In genomic region chr17:38559025-38559879, GRCh38 we compare ENCODE assay signal across 8 cellular contexts. TPM values are rescaled to one million over a fixed set of nuclear protein-coding genes. Genes with fewer than 3 reads are reported as not detected.
A peak's percentile ranks its signal among the peaks of the same experiment; 100 is the strongest.
DNase-seq lines count a peak whose midpoint lies in the region; ATAC-seq and TF ChIP-seq lines count a peak whose summit lies in the region.

No MANE protein-coding gene starts in this region.

- H3K27ac ChIP-seq in endodermal cell (ENCODE audit: low read depth, low read length) = no peak overlapping the region
- no peak overlapping the region for H3K27ac ChIP-seq in muscle layer of duodenum (ENCODE audit: low read length)

- peak; percentile 65 for TF ChIP-seq CTCF in endodermal cell (conservative IDR thresholded peaks at IDR 0.05)

- DNase-seq in HPDE6-E6E7 (ENCODE audit: extremely low spot score) (peak; percentile 93), NCI-H82 treated with DMSO at 0.1 percent for 48 hours (lab: John Stamatoyannopoulos, UW; ENCODE audit: unreplicated experiment) (peak; percentile 89), endodermal cell (peak; percentile 99)
- peak; percentile 48 to 69 (median 65) for DNase-seq in activated CD8-positive, alpha-beta memory T cell treated with anti-CD3 and anti-CD28 coated beads for 48 hours (ENCODE audit: low read depth in 2 of 3, low spot score in 2 of 3)
- peak; percentile 82 to 87 for DNase-seq in stimulated activated CD8-positive, alpha-beta memory T cell treated with anti-CD3 and anti-CD28 coated beads, Interleukin-7, amount 100 ng/mL, for 4 hours (ENCODE audit: low read depth in 2 of 2)

- no peak overlapping the region for H3K9ac ChIP-seq in endodermal cell (ENCODE audit: extremely low read depth, low read length, poor library complexity, severe bottlenecking)

- no peaks in the 10 kb centered on the region for H3K36me3 Mint-ChIP-seq in endodermal cell (ENCODE audit: low read depth)

- H3K36me3 ChIP-seq in endodermal cell (ENCODE audit: control insufficient read depth, insufficient read depth, low read length) = no peaks in the 10 kb centered on the region
- H3K36me3 ChIP-seq in muscle layer of duodenum (ENCODE audit: control insufficient read depth in 1 of 2, insufficient read depth in 2 of 2, low read length in 2 of 2) = no peaks in the 10 kb centered on the region

- H3K4me1 Mint-ChIP-seq in endodermal cell = peaks cover 9% of the 10 kb centered on the region

- 3 to 8% methylated on average over 10 to 44 of the region's 44 CpGs for WGBS in endodermal cell (ENCODE audit: insufficient coverage in 1 of 2, insufficient read length in 1 of 2), 2 experiments

- no peaks in the 10 kb centered on the region for H3K9me3 Mint-ChIP-seq in endodermal cell

- H3K4me3 ChIP-seq in endodermal cell (ENCODE audit: low read length) = peak overlapping the region; percentile 72
- peak overlapping the region; percentile 28 to 63 for H3K4me3 ChIP-seq in muscle layer of duodenum (ENCODE audit: low read depth in 1 of 2, low read length in 2 of 2)

- H3K4me1 ChIP-seq in endodermal cell (ENCODE audit: control insufficient read depth, insufficient read depth, low read length) (peaks cover 6% of the 10 kb centered on the region), muscle layer of duodenum (ENCODE audit: control insufficient read depth in 1 of 2, insufficient read depth in 2 of 2, low read length in 2 of 2) (peaks cover 0 to 36% of the 10 kb centered on the region in 2 donors)

- H3K27me3 ChIP-seq in endodermal cell (ENCODE audit: control insufficient read depth, insufficient read depth, low read length, poor library complexity, severe bottlenecking) = peaks cover 79% of the 10 kb centered on the region
- H3K27me3 ChIP-seq in muscle layer of duodenum (ENCODE audit: low read depth, low read length) = peaks cover 45% of the 10 kb centered on the region

- peak overlapping the region; percentile 52 for H3K4me3 Mint-ChIP-seq in endodermal cell

- H3K9me3 ChIP-seq in endodermal cell (ENCODE audit: control insufficient read depth, low read length) (no peaks in the 10 kb centered on the region), muscle layer of duodenum (ENCODE audit: control insufficient read depth in 1 of 2, low read length in 2 of 2) (no peaks in the 10 kb centered on the region)

- peak; percentile 60 for ATAC-seq in GM19035 (IDR thresholded peaks at IDR 0.05; ENCODE audit: unreplicated experiment)
- no peak for ATAC-seq in HG02610 (IDR thresholded peaks at IDR 0.05; ENCODE audit: unreplicated experiment)

- H3K27ac Mint-ChIP-seq in endodermal cell = peak overlapping the region; percentile 52

- peaks cover 76% of the 10 kb centered on the region for H3K27me3 Mint-ChIP-seq in endodermal cell (ENCODE audit: insufficient read depth)

RNA-seq across cellular contexts. Expression of gene SRCIN1, which starts 46.5 kb away (rescaled TPM):
- total RNA-seq in endodermal cell = 1 to 10 TPM; 2.8 to 5.9 TPM
- 13.0 TPM for polyA plus RNA-seq in endodermal cell (2013, experiment 1 of 2)
- 12.7 TPM for polyA plus RNA-seq in endodermal cell (2013, experiment 2 of 2)
